17 cellular contexts compared by ENCODE assay signal in genomic region chr6:76166874-76167273, GRCh38.
"Had no signal": no experiment of that assay in that cellular context is flagged by ENCODE, and none has a peak within 500 bp of the region (broad histone marks: within the 10 kb centered on the region; RNA-seq: fewer than 3 reads in every experiment).

No MANE protein-coding gene starts in this region.

- H3K4me1 Mint-ChIP-seq: activated CD4-positive, alpha-beta T cell treated with anti-CD3 and anti-CD28 coated beads for 36 hours; memory B cell; neural crest cell; WTC11 had no signal

- H3K9me3 ChIP-seq: prostate gland, uterus had no signal

- ATAC-seq: activated CD4-positive, alpha-beta T cell treated with anti-CD3 and anti-CD28 coated beads for 36 hours; effector memory CD8-positive, alpha-beta T cell; stimulated activated naive CD8-positive, alpha-beta T cell treated with anti-CD3 and anti-CD28 coated beads, Interleukin-15, Interleukin-2, amounts not matched to agents 100 U/mL and 50 U/mL, for 24 hours had no signal

- H3K27ac Mint-ChIP-seq: activated CD4-positive, alpha-beta memory T cell treated with anti-CD3 and anti-CD28 coated beads for 36 hours; activated CD4-positive, alpha-beta T cell treated with anti-CD3 and anti-CD28 coated beads for 36 hours; activated naive CD8-positive, alpha-beta T cell; activated T-helper 1 cell treated with anti-CD3 and anti-CD28 coated beads, Interleukin-12 subunit alpha, Interleukin-12 subunit beta, Interleukin-2, Interleukin-4 antibody, amounts not matched to agents 30 ng/mL and 10 ng/mL and 1 ng/mL, durations not matched to agents 14 hours and 24 hours and 36 hours; effector memory CD8-positive, alpha-beta T cell; memory B cell; WTC11 had no signal

- H3K36me3 ChIP-seq: cardiac muscle cell, prostate gland, right atrium auricular region, tibial nerve, uterus had no signal

- DNase-seq: activated CD4-positive, alpha-beta memory T cell treated with anti-CD3 and anti-CD28 coated beads for 36 hours; activated CD4-positive, alpha-beta T cell treated with anti-CD3 and anti-CD28 coated beads for 36 hours; activated gamma-delta T cell treated with Interleukin-2 at 50 U/mL for 16 hours; activated T-cell treated with anti-CD3 and anti-CD28 coated beads for 4 hours; dermis blood vessel endothelial cell; effector memory CD8-positive, alpha-beta T cell; stimulated activated naive CD8-positive, alpha-beta T cell treated with anti-CD3 and anti-CD28 coated beads, Interleukin-15, Interleukin-2, amounts not matched to agents 100 U/mL and 50 U/mL, for 24 hours; uterus had no signal

- H3K36me3 Mint-ChIP-seq: activated CD4-positive, alpha-beta memory T cell treated with anti-CD3 and anti-CD28 coated beads for 36 hours; activated naive CD8-positive, alpha-beta T cell; memory B cell; WTC11 had no signal

- H3K27me3 Mint-ChIP-seq: activated CD4-positive, alpha-beta memory T cell treated with anti-CD3 and anti-CD28 coated beads for 36 hours; activated CD4-positive, alpha-beta T cell treated with anti-CD3 and anti-CD28 coated beads for 36 hours; activated naive CD8-positive, alpha-beta T cell; effector memory CD8-positive, alpha-beta T cell; memory B cell had no signal

- H3K4me3 Mint-ChIP-seq: activated CD4-positive, alpha-beta memory T cell treated with anti-CD3 and anti-CD28 coated beads for 36 hours; activated CD4-positive, alpha-beta T cell treated with anti-CD3 and anti-CD28 coated beads for 36 hours; activated naive CD8-positive, alpha-beta T cell; activated T-helper 1 cell treated with anti-CD3 and anti-CD28 coated beads, Interleukin-12 subunit alpha, Interleukin-12 subunit beta, Interleukin-2, Interleukin-4 antibody, amounts not matched to agents 30 ng/mL and 10 ng/mL and 1 ng/mL, durations not matched to agents 14 hours and 24 hours and 36 hours; effector memory CD8-positive, alpha-beta T cell; memory B cell; neural crest cell; WTC11 had no signal

- H3K4me3 ChIP-seq: cardiac muscle cell, prostate gland, right atrium auricular region, tibial nerve, uterus had no signal

- H3K4me1 ChIP-seq: prostate gland, right atrium auricular region, tibial nerve, uterus had no signal

- H3K27ac ChIP-seq: cardiac muscle cell, prostate gland, right atrium auricular region, tibial nerve, uterus had no signal

- H3K27me3 ChIP-seq: cardiac muscle cell, right atrium auricular region, tibial nerve, uterus had no signal
